ENCODE assay signal across 14 cellular contexts in the genomic region with DNA sequence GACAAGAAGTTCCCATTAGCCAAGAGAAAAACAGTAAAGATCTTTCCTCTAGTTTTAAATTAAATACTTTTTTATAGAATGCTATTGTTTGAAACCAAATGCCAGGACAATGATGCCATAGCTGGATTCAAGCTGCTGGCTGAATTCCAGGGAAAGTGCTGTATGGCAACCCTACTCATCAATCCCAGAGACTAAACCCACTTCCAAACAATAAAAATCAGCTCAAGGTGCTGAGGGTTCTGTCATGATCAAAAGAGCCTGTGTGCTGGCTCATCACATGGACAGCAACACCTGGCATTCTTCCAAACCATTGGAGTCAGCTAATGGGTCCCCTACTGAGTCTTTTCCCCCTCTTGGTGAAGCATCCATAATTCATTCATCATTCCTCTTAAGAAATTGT. TPM values are rescaled to one million over a fixed set of nuclear protein-coding genes. Genes with fewer than 3 reads are reported as not detected.
DNase-seq lines count a peak whose midpoint lies in the region; ATAC-seq and TF ChIP-seq lines count a peak whose summit lies in the region.
"Had no signal": no experiment of that assay in that cellular context is flagged by ENCODE, and none has a peak within 500 bp of the region (broad histone marks: within the 10 kb centered on the region; RNA-seq: fewer than 3 reads in every experiment).

No MANE protein-coding gene starts in this region.

- H3K4me3 Mint-ChIP-seq in glutamatergic neuron (ENCODE audit: unreplicated experiment), result no peak overlapping the region
- H3K4me3 Mint-ChIP-seq in activated CD4-positive, alpha-beta memory T cell treated with anti-CD3 and anti-CD28 coated beads, Interleukin-2, amount 10 ng/mL, durations not matched to agents 7 days and 5 days, result no peak overlapping the region
- H3K4me3 Mint-ChIP-seq: activated CD4-positive, alpha-beta T cell treated with anti-CD3 and anti-CD28 coated beads for 36 hours; memory B cell had no signal

- DNase-seq in DMS53 (lab: John Stamatoyannopoulos, UW), result peak; percentile 26
- no peak for DNase-seq in DMS53 treated with DMSO at 0.1 percent for 48 hours (lab: John Stamatoyannopoulos, UW; ENCODE audit: unreplicated experiment)
- DNase-seq in NCI-H510A treated with DMSO at 0.1 percent for 48 hours (lab: John Stamatoyannopoulos, UW), result peak; percentile 38
- DNase-seq in dermis microvascular lymphatic vessel endothelial cell (ENCODE audit: low read depth in 2 of 2), result peak; percentile 40 to 88
- peak; percentile 38 for DNase-seq in skeletal muscle cell (ENCODE audit: low read depth)
- no peak for DNase-seq in glutamatergic neuron
- DNase-seq in activated CD4-positive, alpha-beta memory T cell treated with anti-CD3 and anti-CD28 coated beads, Interleukin-2, amount 10 ng/mL, durations not matched to agents 7 days and 5 days, result no peak
- DNase-seq: activated CD4-positive, alpha-beta T cell treated with anti-CD3 and anti-CD28 coated beads for 36 hours; activated effector memory CD4-positive, alpha-beta T cell treated with anti-CD3 and anti-CD28 coated beads, Interleukin-2, amount 50 U/mL, for 16 hours; heart right ventricle; posterior cingulate gyrus; stomach had no signal

- no peaks in the 10 kb centered on the region for H3K27me3 Mint-ChIP-seq in glutamatergic neuron (ENCODE audit: unreplicated experiment)
- H3K27me3 Mint-ChIP-seq in activated CD4-positive, alpha-beta memory T cell treated with anti-CD3 and anti-CD28 coated beads, Interleukin-2, amount 10 ng/mL, durations not matched to agents 7 days and 5 days, result peaks cover 8% of the 10 kb centered on the region
- H3K27me3 Mint-ChIP-seq: memory B cell had no signal

- H3K27ac Mint-ChIP-seq in glutamatergic neuron (ENCODE audit: unreplicated experiment), result no peak overlapping the region
- no peak overlapping the region for H3K27ac Mint-ChIP-seq in activated CD4-positive, alpha-beta memory T cell treated with anti-CD3 and anti-CD28 coated beads, Interleukin-2, amount 10 ng/mL, durations not matched to agents 7 days and 5 days
- H3K27ac Mint-ChIP-seq: activated CD4-positive, alpha-beta T cell treated with anti-CD3 and anti-CD28 coated beads for 36 hours; memory B cell had no signal

- H3K9me3 Mint-ChIP-seq in glutamatergic neuron (ENCODE audit: unreplicated experiment), result no peaks in the 10 kb centered on the region
- no peaks in the 10 kb centered on the region for H3K9me3 Mint-ChIP-seq in activated CD4-positive, alpha-beta memory T cell treated with anti-CD3 and anti-CD28 coated beads, Interleukin-2, amount 10 ng/mL, durations not matched to agents 7 days and 5 days
- H3K9me3 Mint-ChIP-seq: memory B cell had no signal

- no peak overlapping the region for H3K4me3 ChIP-seq in skeletal muscle cell (ENCODE audit: low read depth, low read length)
- H3K4me3 ChIP-seq: heart right ventricle, stomach had no signal

- no peak for ATAC-seq in GM21367 (IDR thresholded peaks at IDR 0.05; ENCODE audit: unreplicated experiment)
- ATAC-seq: activated CD4-positive, alpha-beta T cell treated with anti-CD3 and anti-CD28 coated beads for 36 hours; heart right ventricle had no signal

- H3K4me1 Mint-ChIP-seq in glutamatergic neuron (ENCODE audit: low read depth, unreplicated experiment), result no peaks in the 10 kb centered on the region
- H3K4me1 Mint-ChIP-seq in activated CD4-positive, alpha-beta memory T cell treated with anti-CD3 and anti-CD28 coated beads, Interleukin-2, amount 10 ng/mL, durations not matched to agents 7 days and 5 days, result no peaks in the 10 kb centered on the region
- H3K4me1 Mint-ChIP-seq: activated CD4-positive, alpha-beta T cell treated with anti-CD3 and anti-CD28 coated beads for 36 hours; memory B cell had no signal

- POLR2A ChIA-PET in activated CD4-positive, alpha-beta memory T cell treated with anti-CD3 and anti-CD28 coated beads, Interleukin-2, amount 10 ng/mL, durations not matched to agents 7 days and 5 days (lab: Charles Lee), result no interaction called here

- TF ChIP-seq CTCF in glutamatergic neuron (IDR thresholded peaks at IDR 0.05; ENCODE audit: partially characterized antibody, unreplicated experiment), result no peak

- CTCF ChIA-PET in activated CD4-positive, alpha-beta memory T cell treated with anti-CD3 and anti-CD28 coated beads, Interleukin-2, amount 10 ng/mL, durations not matched to agents 7 days and 5 days (lab: Charles Lee), result no interaction called here

- H3K36me3 Mint-ChIP-seq in glutamatergic neuron (ENCODE audit: unreplicated experiment), result no peaks in the 10 kb centered on the region
- H3K36me3 Mint-ChIP-seq in activated CD4-positive, alpha-beta memory T cell treated with anti-CD3 and anti-CD28 coated beads, Interleukin-2, amount 10 ng/mL, durations not matched to agents 7 days and 5 days (ENCODE audit: low read depth), result no peaks in the 10 kb centered on the region
- H3K36me3 Mint-ChIP-seq: memory B cell had no signal

RNA-seq across cellular contexts. Expression of a gene that starts 53.7 kb away (rescaled TPM):
- 6.4 and 11.9 TPM in 2 replicates for total RNA-seq in dermis microvascular lymphatic vessel endothelial cell
- 0.66 TPM for total RNA-seq in glutamatergic neuron (ENCODE audit: unreplicated experiment)
- total RNA-seq in activated CD4-positive, alpha-beta memory T cell treated with anti-CD3 and anti-CD28 coated beads, Interleukin-2, amount 10 ng/mL, durations not matched to agents 7 days and 5 days, result under 1 TPM; 0.23 to 0.53 TPM

Comparison
In these comparisons a context has a peak if more than half of its experiments do, and no peak if none do; other contexts are left out.
1. DNase-seq: peak in DMS53 (single experiment), NCI-H510A treated with DMSO at 0.1 percent for 48 hours (single experiment), dermis microvascular lymphatic vessel endothelial cell (2 of 2) and skeletal muscle cell (single experiment); none in DMS53 treated with DMSO at 0.1 percent for 48 hours (single experiment), glutamatergic neuron (single experiment) and activated CD4-positive, alpha-beta memory T cell treated with anti-CD3 and anti-CD28 coated beads, Interleukin-2, amount 10 ng/mL, durations not matched to agents 7 days and 5 days (single experiment).